ENCODE assay signal across 8 cellular contexts in genomic region chr7:65872776-65873581, GRCh38. TPM values are rescaled to one million over a fixed set of nuclear protein-coding genes. Genes with fewer than 3 reads are reported as not detected.
A peak's percentile ranks its signal among the peaks of the same experiment; 100 is the strongest.
DNase-seq lines count a peak whose midpoint lies in the region; ATAC-seq, FAIRE-seq and TF ChIP-seq lines count a peak whose summit lies in the region.

VKORC1L1 (plus strand) TSS chr7:65873074; CDS start chr7:65873372, 298 bp downstream.

- H3K27me3 ChIP-seq in adipocyte (replicated peaks; ENCODE audit: control insufficient read depth, insufficient read depth, low read length) (no peaks in the 10 kb centered on the region), trophoblast cell (ENCODE audit: insufficient read depth, low read length) (no peaks in the 10 kb centered on the region), tibial artery (no peaks in the 10 kb centered on the region)

- intact Hi-C loops in cardiac septum (cut with DNase I) (loop anchor here (5.0 to 10.0 kb wide), 2 partner anchors 112 to 121 kb away; partner anchors contain the start of gene GUSB), tibial artery (cut with DNase I; ENCODE audit: low total_unique reads) (loop anchor here (10.0 kb wide), 1 partner anchor 102 kb away; no protein-coding TSS in a partner anchor)

- H2AK5ac ChIP-seq in trophoblast cell (ENCODE audit: low read length) = peak within 1 kb of the TSS; percentile 46

- POLR2A ChIA-PET in T-cell (lab: Charles Lee) = no interaction called here

- H3K36me3 ChIP-seq in adipocyte (ENCODE audit: control insufficient read depth, insufficient read depth, low read length, severe bottlenecking) = no peaks in the 10 kb centered on the region
- H3K36me3 ChIP-seq in trophoblast cell (ENCODE audit: control insufficient read depth in 1 of 2, insufficient read depth in 2 of 2, low read length in 2 of 2) = no peaks in the 10 kb centered on the region
- H3K36me3 ChIP-seq in tibial artery = no peaks in the 10 kb centered on the region

- no peaks in the 10 kb centered on the region for H3K27me3 Mint-ChIP-seq in T-cell

- peak within 1 kb of the TSS; percentile 93 for H2BK120ac ChIP-seq in trophoblast cell (ENCODE audit: insufficient read depth, low read length, poor library complexity)

- peak; percentile 64 for DNase-seq in GM12892 (ENCODE audit: insufficient read length)
- DNase-seq in NCI-H1417 treated with DMSO at 0.1 percent for 48 hours (lab: John Stamatoyannopoulos, UW) = peak; percentile 73
- peak; percentile 82 to 96 (median 90) for DNase-seq in T-cell
- DNase-seq in adipocyte (ENCODE audit: low read depth) = peak; percentile 97
- peak; percentile 98 for DNase-seq in cardiac septum (ENCODE audit: low spot score)
- peak; percentile 90 to 95 for DNase-seq in trophoblast cell
- DNase-seq in tibial artery = peak; percentile 92 to 98

- no peaks in the 10 kb centered on the region for H3K9me3 Mint-ChIP-seq in T-cell

- H4K91ac ChIP-seq in trophoblast cell (ENCODE audit: low read depth, low read length) = peak within 1 kb of the TSS; percentile 93

- H3K4me1 ChIP-seq in adipocyte (ENCODE audit: control insufficient read depth, insufficient read depth, low read length) (peaks cover 13% of the 10 kb centered on the region), trophoblast cell (ENCODE audit: control insufficient read depth in 1 of 2, insufficient read depth in 2 of 2, low read length in 2 of 2) (peaks cover 0 to 2% of the 10 kb centered on the region in 2 experiments), tibial artery (peaks cover 0 to 17% (median 5%) of the 10 kb centered on the region in 4 donors)

- H3K4ac ChIP-seq in trophoblast cell (ENCODE audit: low read depth, low read length) = peak within 1 kb of the TSS; percentile 91

- H3K23ac ChIP-seq in trophoblast cell (ENCODE audit: low read length) = no peak within 1 kb of the TSS

- CTCF ChIA-PET in T-cell (lab: Charles Lee) = no interaction called here

- H4K12ac ChIP-seq in trophoblast cell (ENCODE audit: low read depth, low read length) = peak within 1 kb of the TSS; percentile 90

- H3K4me1 Mint-ChIP-seq in T-cell = peaks cover 0 to 9% (median 6%) of the 10 kb centered on the region in 3 donors

- TF ChIP-seq POLR2A in GM12892 (IDR thresholded peaks at IDR 0.05; ENCODE audit: low read depth, low read length) = no peak

- H3K4me3 ChIP-seq in adipocyte (ENCODE audit: low read length) (peak within 1 kb of the TSS; percentile 90), trophoblast cell (ENCODE audit: low read depth, low read length) (peak within 1 kb of the TSS; percentile 97), tibial artery (peak within 1 kb of the TSS; percentile 76 to 97)

- peak within 1 kb of the TSS; percentile 39 to 69 for H3K27ac Mint-ChIP-seq in T-cell

- peak within 1 kb of the TSS; percentile 97 for H3K18ac ChIP-seq in trophoblast cell (ENCODE audit: low read length)

- H3K9ac ChIP-seq in adipocyte (ENCODE audit: low read length) (peak within 1 kb of the TSS; percentile 93), trophoblast cell (ENCODE audit: low read length) (peak within 1 kb of the TSS; percentile 89)

- peak within 1 kb of the TSS; percentile 97 for H3K14ac ChIP-seq in trophoblast cell (ENCODE audit: low read length)

- peak within 1 kb of the TSS; percentile 76 for H2BK12ac ChIP-seq in trophoblast cell (ENCODE audit: low read length)

- peak; percentile 94 for FAIRE-seq in GM12892 (lab: Jason Lieb, UNC)

- H3K9me3 ChIP-seq in adipocyte (ENCODE audit: control insufficient read depth, low read length) = no peaks in the 10 kb centered on the region
- no peaks in the 10 kb centered on the region for H3K9me3 ChIP-seq in trophoblast cell (ENCODE audit: insufficient read depth, low read depth, low read length)
- H3K9me3 ChIP-seq in tibial artery = no peaks in the 10 kb centered on the region

- peak within 1 kb of the TSS; percentile 73 for H2BK5ac ChIP-seq in trophoblast cell (ENCODE audit: low read depth, low read length, poor library complexity)

- peak within 1 kb of the TSS; percentile 97 for H4K8ac ChIP-seq in trophoblast cell (ENCODE audit: low read depth, low read length)

- no peaks in the 10 kb centered on the region for H3K36me3 Mint-ChIP-seq in T-cell

- peaks cover 6% of the 10 kb centered on the region for H3K79me1 ChIP-seq in trophoblast cell (ENCODE audit: low read length)

- H3K4me2 ChIP-seq in trophoblast cell (ENCODE audit: low read length) = peak within 1 kb of the TSS; percentile 66

- H3K27ac ChIP-seq in trophoblast cell (ENCODE audit: low read depth, low read length) = peak within 1 kb of the TSS; percentile 84
- H3K27ac ChIP-seq in tibial artery = peak within 1 kb of the TSS; percentile 70 to 86

- no peak for TF ChIP-seq CTCF in tibial artery (IDR thresholded peaks at IDR 0.05)

- H3K79me2 ChIP-seq in trophoblast cell (ENCODE audit: control insufficient read depth, insufficient read depth, low read length, poor library complexity) = peaks cover 6% of the 10 kb centered on the region

- no CpG with 5 or more reads among the region's 94 CpGs for WGBS in trophoblast cell (ENCODE audit: extremely low coverage, insufficient coverage, insufficient read length)

- H3K4me3 Mint-ChIP-seq in T-cell = peak within 1 kb of the TSS; percentile 75 to 86 (median 78)

- peak within 1 kb of the TSS; percentile 98 for H2AFZ ChIP-seq in trophoblast cell (ENCODE audit: insufficient read depth, low read length, poor library complexity)

- ATAC-seq in HG02798 (IDR thresholded peaks at IDR 0.05; ENCODE audit: poor library complexity, unreplicated experiment) = peak; percentile 92
- ATAC-seq in T-cell (replicated peaks in 1 of 4) = peak; percentile 91 to 94 (median 94)

RNA-seq across cellular contexts. Expression of gene VKORC1L1, which starts in this region (rescaled TPM):
- polyA plus RNA-seq in GM12892 (2012; ENCODE audit: missing spikeins) = 12.8 TPM
- 10 to 100 TPM in 3 of 5 donors, 1 to 10 TPM in 2; 3.8 to 13.2 (median 10.8) TPM for total RNA-seq in T-cell
- 18.7 TPM for total RNA-seq in cardiac septum
- 38.4 and 39.1 TPM in 2 replicates for polyA plus RNA-seq in trophoblast cell (2013)

Comparison
In these comparisons a context has a peak if more than half of its experiments do, and no peak if none do; other contexts are left out.
1. Peak in every context shown above with its lines: DNase-seq, ATAC-seq, H3K4me3 ChIP-seq and H3K27ac ChIP-seq.